15 cellular contexts compared by ENCODE assay signal in the genomic region with DNA sequence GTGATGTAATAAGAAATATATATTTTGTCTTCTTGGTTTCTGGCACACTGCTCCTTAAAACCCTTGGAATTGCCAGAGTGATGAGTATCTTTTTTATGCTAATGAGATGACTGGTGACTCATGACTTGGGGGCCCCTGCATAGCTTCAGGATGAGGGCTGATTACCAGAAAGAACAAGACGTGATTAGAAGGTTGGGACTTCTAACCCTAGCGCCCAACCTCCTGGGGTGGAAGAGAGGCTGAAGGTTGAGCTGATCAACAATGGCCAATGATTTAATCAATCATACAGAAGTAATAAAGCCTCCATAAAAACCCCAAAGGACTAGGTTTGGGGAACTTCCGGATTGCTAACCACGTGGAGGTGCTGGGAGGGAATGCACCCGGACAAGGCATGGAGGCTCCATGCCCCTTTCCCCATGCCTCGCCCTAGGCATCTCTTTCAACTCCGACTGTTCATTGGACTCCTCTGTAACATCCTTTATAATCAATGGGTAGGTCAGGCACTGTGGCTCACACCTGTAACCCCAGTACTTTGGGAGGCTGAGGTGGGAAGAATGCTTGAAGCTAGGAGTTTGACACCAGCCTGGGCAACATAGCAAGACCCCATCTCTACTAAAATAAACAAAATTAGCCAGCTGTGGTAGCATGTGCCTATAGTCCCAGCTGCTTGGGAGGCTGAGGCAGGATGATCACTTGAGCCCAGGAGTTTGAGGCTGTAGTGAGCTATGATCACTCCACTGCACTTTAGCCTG.
DNase-seq lines count a peak whose midpoint lies in the region; ATAC-seq, FAIRE-seq and TF ChIP-seq lines count a peak whose summit lies in the region.
"Had no signal": no experiment of that assay in that cellular context is flagged by ENCODE, and none has a peak within 500 bp of the region (broad histone marks: within the 10 kb centered on the region; RNA-seq: fewer than 3 reads in every experiment).

No MANE protein-coding gene starts in this region.

- no peak overlapping the region for H3K4me3 ChIP-seq in A549
- H3K4me3 ChIP-seq: esophagus muscularis mucosa, PC-9 had no signal

- no peak for TF ChIP-seq POLR2A in A549 (IDR thresholded peaks at IDR 0.05; ENCODE audit: low read length)

- WGBS in A549 (ENCODE audit: missing lambda C conversion rate) = 76% methylated on average over 7 of the region's 7 CpGs

- H3K9me3 ChIP-seq in A549 = no peaks in the 10 kb centered on the region
- H3K9me3 ChIP-seq: esophagus muscularis mucosa had no signal

- FAIRE-seq in A549 (lab: Jason Lieb, UNC) = no peak

- H3K27me3 Mint-ChIP-seq in HFFc6 (ENCODE audit: insufficient read depth) = peaks cover 6% of the 10 kb centered on the region

- no peak overlapping the region for H3K4me2 ChIP-seq in A549
- H3K4me2 ChIP-seq: PC-9 had no signal

- POLR2A ChIA-PET in A549 (lab: Yijun Ruan, JAX) = interaction anchor here (1.3 kb wide), 1 partner anchor 114 kb away, joined by 4 read pairs; no protein-coding TSS in a partner anchor

- ATAC-seq in A549 = no peak
- ATAC-seq in foreskin keratinocyte = peak; percentile 78
- no peak for ATAC-seq in HG02763 (IDR thresholded peaks at IDR 0.05; ENCODE audit: unreplicated experiment)
- no peak for ATAC-seq in stimulated activated naive CD8-positive, alpha-beta T cell treated with anti-CD3 and anti-CD28 coated beads, Interleukin-15, Interleukin-2, amounts not matched to agents 100 U/mL and 50 U/mL, for 24 hours
- ATAC-seq: activated CD8-positive, alpha-beta memory T cell treated with anti-CD3 and anti-CD28 coated beads, Interleukin-2, amount 10 ng/mL, durations not matched to agents 7 days and 5 days; left lobe of liver had no signal

- H3K36me3 Mint-ChIP-seq in HFFc6 (ENCODE audit: low read depth) = no peaks in the 10 kb centered on the region
- H3K36me3 Mint-ChIP-seq: activated CD8-positive, alpha-beta memory T cell treated with anti-CD3 and anti-CD28 coated beads, Interleukin-2, amount 10 ng/mL, durations not matched to agents 7 days and 5 days had no signal

- no peak overlapping the region for H3K4me3 Mint-ChIP-seq in HFFc6
- H3K4me3 Mint-ChIP-seq: activated CD8-positive, alpha-beta memory T cell treated with anti-CD3 and anti-CD28 coated beads, Interleukin-2, amount 10 ng/mL, durations not matched to agents 7 days and 5 days had no signal

- TF ChIP-seq CTCF in A549 (IDR thresholded peaks at IDR 0.05) (no peak), HFFc6 (IDR thresholded peaks at IDR 0.05) (no peak), foreskin keratinocyte (conservative IDR thresholded peaks at IDR 0.05) (no peak)

- H3K4me1 Mint-ChIP-seq in HFFc6 (ENCODE audit: low read depth) = peaks cover 44% of the 10 kb centered on the region
- H3K4me1 Mint-ChIP-seq: activated CD8-positive, alpha-beta memory T cell treated with anti-CD3 and anti-CD28 coated beads, Interleukin-2, amount 10 ng/mL, durations not matched to agents 7 days and 5 days had no signal

- no peaks in the 10 kb centered on the region for H3K27me3 ChIP-seq in foreskin keratinocyte
- H3K27me3 ChIP-seq: esophagus muscularis mucosa had no signal

- TF ChIP-seq RAD21 in A549 (conservative IDR thresholded peaks at IDR 0.05 in 1 of 2, IDR thresholded peaks at IDR 0.05 in 1 of 2) = no peak

- no peak for TF ChIP-seq EP300 in A549 (IDR thresholded peaks at IDR 0.05)

- no peak overlapping the region for H3K27ac ChIP-seq in A549
- peak overlapping the region; percentile 62 for H3K27ac ChIP-seq in foreskin keratinocyte
- H3K27ac ChIP-seq: esophagus muscularis mucosa, parathyroid adenoma, PC-9 had no signal

- H3K9me3 Mint-ChIP-seq in HFFc6 = no peaks in the 10 kb centered on the region

- DNase-seq in A549 (ENCODE audit: low read depth in 1 of 2, low spot score in 1 of 2) = no peak
- DNase-seq in HFFc6 = peak; percentile 80
- peak; percentile 21 for DNase-seq in amniotic stem cell (lab: John Stamatoyannopoulos, UW)
- DNase-seq in foreskin keratinocyte = peak; percentile 73 to 87
- DNase-seq in NCI-H2029 treated with DMSO at 0.1 percent for 48 hours (lab: John Stamatoyannopoulos, UW) = no peak
- DNase-seq in SKM-1 (lab: John Stamatoyannopoulos, UW; ENCODE audit: unreplicated experiment) = no peak
- no peak for DNase-seq in stimulated activated naive CD8-positive, alpha-beta T cell treated with anti-CD3 and anti-CD28 coated beads, Interleukin-15, Interleukin-2, amounts not matched to agents 100 U/mL and 50 U/mL, for 24 hours
- DNase-seq: activated CD8-positive, alpha-beta memory T cell treated with anti-CD3 and anti-CD28 coated beads, Interleukin-2, amount 10 ng/mL, durations not matched to agents 7 days and 5 days; GF-D8; KG1 had no signal

- H3K27ac Mint-ChIP-seq in HFFc6 = peak overlapping the region; percentile 16; the same call in 1 of the 2 replicates
- H3K27ac Mint-ChIP-seq: activated CD8-positive, alpha-beta memory T cell treated with anti-CD3 and anti-CD28 coated beads, Interleukin-2, amount 10 ng/mL, durations not matched to agents 7 days and 5 days had no signal

- H3K4me1 ChIP-seq in A549 = no peaks in the 10 kb centered on the region
- peaks cover 16% of the 10 kb centered on the region for H3K4me1 ChIP-seq in foreskin keratinocyte
- H3K4me1 ChIP-seq: parathyroid adenoma had no signal

- CTCF ChIA-PET in A549 (lab: Yijun Ruan, JAX) = interaction anchor here (1.0 to 2.7 kb wide), 8 partner anchors 11 to 80 kb away, joined by 3 to 8 read pairs (median 4); no protein-coding TSS in a partner anchor

TF ChIP-seq in A549, 52 proteins besides CTCF, POLR2A, EP300 and RAD21:
- TF ChIP-seq FOSB (CRISPR knock-in tag; IDR thresholded peaks at IDR 0.05) (no peak), FOSL2 (IDR thresholded peaks at IDR 0.05) (no peak), FOSL2 (CRISPR knock-in tag; IDR thresholded peaks at IDR 0.05) (peak; percentile 35)

Comparison
In these comparisons a context has a peak if more than half of its experiments do, and no peak if none do; other contexts are left out.
1. DNase-seq: peak in HFFc6 (single experiment), amniotic stem cell (single experiment) and foreskin keratinocyte (2 of 2); none in A549 (0 of 2), NCI-H2029 treated with DMSO at 0.1 percent for 48 hours (single experiment), SKM-1 (single experiment) and stimulated activated naive CD8-positive, alpha-beta T cell treated with anti-CD3 and anti-CD28 coated beads, Interleukin-15, Interleukin-2, amounts not matched to agents 100 U/mL and 50 U/mL, for 24 hours (single experiment).